In the genomic region with DNA sequence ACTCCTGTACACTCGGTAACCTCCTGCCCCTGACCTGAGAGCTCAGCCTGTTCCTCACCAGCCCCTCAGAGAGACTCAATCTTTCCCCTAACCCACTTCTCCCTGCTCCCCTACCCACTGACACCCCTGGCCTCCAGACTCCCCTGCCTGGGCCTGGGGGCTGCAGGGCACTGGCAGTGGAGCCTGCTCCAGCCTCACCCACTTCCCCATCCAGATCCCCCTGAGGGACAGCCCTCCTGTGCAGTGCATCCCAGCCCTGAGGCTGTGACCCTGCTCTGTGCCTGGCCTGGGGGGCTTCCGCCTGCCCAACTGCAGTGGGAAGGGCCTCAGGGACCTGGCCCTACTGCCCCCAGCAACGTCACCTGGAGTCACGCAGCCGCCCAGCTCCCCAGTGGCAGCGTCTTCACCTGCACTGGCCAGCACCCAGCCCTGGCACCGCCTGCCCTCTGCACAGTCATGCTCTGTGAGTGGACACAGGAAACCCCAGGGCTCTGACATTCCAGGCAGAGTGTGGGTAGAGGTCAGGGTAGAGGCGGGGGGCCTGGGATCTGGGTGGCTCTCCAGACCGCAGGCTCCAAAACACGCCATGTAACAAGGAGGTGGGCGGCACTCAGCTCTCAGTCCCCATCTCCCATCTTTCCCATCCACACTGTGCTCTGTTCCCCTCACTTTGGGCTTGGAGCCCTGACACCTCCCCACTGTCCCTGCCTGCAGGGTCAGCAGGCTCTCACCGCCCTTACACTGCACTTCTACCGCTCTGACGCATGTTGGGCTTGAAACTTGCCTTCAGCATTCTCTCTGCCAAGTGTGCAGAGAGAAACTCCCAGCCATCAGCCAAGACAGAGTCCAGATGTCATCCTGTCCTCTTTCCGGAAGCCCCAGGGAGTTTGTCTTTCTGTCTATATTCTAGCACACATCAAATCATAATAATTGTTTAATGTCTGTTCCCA, we compare ENCODE assay signal across 1 cellular context.
TF ChIP-seq lines count a peak whose summit lies in the region.

No MANE protein-coding gene starts in this region.

TF ChIP-seq in GM12878, 131 proteins besides CTCF, POLR2A, EP300 and RAD21:
- TF ChIP-seq, protein P1, sequence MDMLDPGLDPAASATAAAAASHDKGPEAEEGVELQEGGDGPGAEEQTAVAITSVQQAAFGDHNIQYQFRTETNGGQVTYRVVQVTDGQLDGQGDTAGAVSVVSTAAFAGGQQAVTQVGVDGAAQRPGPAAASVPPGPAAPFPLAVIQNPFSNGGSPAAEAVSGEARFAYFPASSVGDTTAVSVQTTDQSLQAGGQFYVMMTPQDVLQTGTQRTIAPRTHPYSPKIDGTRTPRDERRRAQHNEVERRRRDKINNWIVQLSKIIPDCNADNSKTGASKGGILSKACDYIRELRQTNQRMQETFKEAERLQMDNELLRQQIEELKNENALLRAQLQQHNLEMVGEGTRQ (IDR thresholded peaks at IDR 0.05; ENCODE audit: borderline replicate concordance, low read depth, low read length): no peak
- TF ChIP-seq, protein P2, sequence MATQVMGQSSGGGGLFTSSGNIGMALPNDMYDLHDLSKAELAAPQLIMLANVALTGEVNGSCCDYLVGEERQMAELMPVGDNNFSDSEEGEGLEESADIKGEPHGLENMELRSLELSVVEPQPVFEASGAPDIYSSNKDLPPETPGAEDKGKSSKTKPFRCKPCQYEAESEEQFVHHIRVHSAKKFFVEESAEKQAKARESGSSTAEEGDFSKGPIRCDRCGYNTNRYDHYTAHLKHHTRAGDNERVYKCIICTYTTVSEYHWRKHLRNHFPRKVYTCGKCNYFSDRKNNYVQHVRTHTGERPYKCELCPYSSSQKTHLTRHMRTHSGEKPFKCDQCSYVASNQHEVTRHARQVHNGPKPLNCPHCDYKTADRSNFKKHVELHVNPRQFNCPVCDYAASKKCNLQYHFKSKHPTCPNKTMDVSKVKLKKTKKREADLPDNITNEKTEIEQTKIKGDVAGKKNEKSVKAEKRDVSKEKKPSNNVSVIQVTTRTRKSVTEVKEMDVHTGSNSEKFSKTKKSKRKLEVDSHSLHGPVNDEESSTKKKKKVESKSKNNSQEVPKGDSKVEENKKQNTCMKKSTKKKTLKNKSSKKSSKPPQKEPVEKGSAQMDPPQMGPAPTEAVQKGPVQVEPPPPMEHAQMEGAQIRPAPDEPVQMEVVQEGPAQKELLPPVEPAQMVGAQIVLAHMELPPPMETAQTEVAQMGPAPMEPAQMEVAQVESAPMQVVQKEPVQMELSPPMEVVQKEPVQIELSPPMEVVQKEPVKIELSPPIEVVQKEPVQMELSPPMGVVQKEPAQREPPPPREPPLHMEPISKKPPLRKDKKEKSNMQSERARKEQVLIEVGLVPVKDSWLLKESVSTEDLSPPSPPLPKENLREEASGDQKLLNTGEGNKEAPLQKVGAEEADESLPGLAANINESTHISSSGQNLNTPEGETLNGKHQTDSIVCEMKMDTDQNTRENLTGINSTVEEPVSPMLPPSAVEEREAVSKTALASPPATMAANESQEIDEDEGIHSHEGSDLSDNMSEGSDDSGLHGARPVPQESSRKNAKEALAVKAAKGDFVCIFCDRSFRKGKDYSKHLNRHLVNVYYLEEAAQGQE (IDR thresholded peaks at IDR 0.05; ENCODE audit: low read depth, low read length): no peak
- no peak for TF ChIP-seq TCF3 (IDR thresholded peaks at IDR 0.05; ENCODE audit: borderline replicate concordance, insufficient read depth, low read depth, low read length)
TF ChIP-seq in GM12878: peak in this region for 0.
